1 cellular context compared by ENCODE assay signal in the genomic region with DNA sequence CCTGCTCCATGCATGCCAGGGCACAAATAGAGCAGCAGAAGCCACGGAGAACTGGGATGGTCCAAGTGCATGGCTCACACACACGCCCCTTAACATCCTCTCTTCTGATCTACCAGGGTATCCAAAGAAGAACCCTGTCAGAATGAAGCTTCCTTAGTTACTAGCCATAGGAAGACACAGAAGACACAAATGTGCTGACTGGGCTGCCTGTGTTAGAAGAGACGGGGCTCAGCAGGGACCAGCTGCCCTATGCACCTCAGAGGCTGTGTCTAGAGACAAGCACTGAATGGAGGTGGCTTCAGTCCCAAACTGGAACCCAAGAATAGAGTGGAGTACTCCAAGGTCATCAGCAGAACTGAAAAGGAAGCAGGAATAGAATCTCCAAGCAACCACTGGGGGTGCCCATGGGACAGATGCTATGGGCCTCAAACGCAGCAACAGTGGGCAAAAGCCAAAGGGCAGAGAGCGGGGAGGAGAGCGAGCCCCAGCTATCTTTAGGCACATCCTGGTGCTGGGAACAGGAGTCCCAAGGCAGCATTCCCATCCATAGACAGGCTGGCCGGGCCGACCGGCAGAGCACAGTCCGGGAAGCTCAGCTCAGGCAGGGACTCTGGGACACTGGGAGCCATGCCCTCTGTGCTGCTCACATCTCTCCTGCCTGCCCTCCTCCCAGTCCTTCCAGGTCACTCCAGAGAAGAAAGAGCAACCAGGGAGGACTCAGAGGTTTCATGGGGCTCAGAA.
TF ChIP-seq lines count a peak whose summit lies in the region.

No MANE protein-coding gene starts in this region.

TF ChIP-seq in A549, 52 proteins besides CTCF, POLR2A, EP300 and RAD21:
- no peak for TF ChIP-seq POLR2AphosphoS2 (conservative IDR thresholded peaks at IDR 0.05; ENCODE audit: low read length)
- TF ChIP-seq MAFK (IDR thresholded peaks at IDR 0.05; ENCODE audit: partially characterized antibody) = peak; percentile 60
- no peak for TF ChIP-seq CBX2 (IDR thresholded peaks at IDR 0.05; ENCODE audit: borderline replicate concordance, low read depth)
TF ChIP-seq in A549: peak in this region for 1.
